In genomic region chr17:61846976-61847375, GRCh38 we compare ENCODE assay signal across 39 cellular contexts. TPM values are rescaled to one million over a fixed set of nuclear protein-coding genes. Genes with fewer than 3 reads are reported as not detected.
"Had no signal": no experiment of that assay in that cellular context is flagged by ENCODE, and none has a peak within 500 bp of the region (broad histone marks: within the 10 kb centered on the region; RNA-seq: fewer than 3 reads in every experiment).

No MANE protein-coding gene starts in this region.

- H3K27ac Mint-ChIP-seq: activated naive CD4-positive, alpha-beta T cell treated with anti-CD3 and anti-CD28 coated beads for 36 hours; activated naive CD4-positive, alpha-beta T cell treated with anti-CD3 and anti-CD28 coated beads, Interleukin-2, amount 10 ng/mL, durations not matched to agents 7 days and 5 days; activated naive CD4-positive, alpha-beta T cell treated with anti-CD3 and anti-CD28 coated beads, Interleukin-2, amount 50 U/mL, for 24 hours; activated naive CD4-positive, alpha-beta T cell treated with anti-CD3 and anti-CD28 coated beads, Interleukin-2, amount 50 U/mL, for 72 hours; activated naive CD8-positive, alpha-beta T cell; activated naive CD8-positive, alpha-beta T cell treated with anti-CD3 and anti-CD28 coated beads for 36 hours; activated naive CD8-positive, alpha-beta T cell treated with anti-CD3 and anti-CD28 coated beads, Interleukin-2, amount 10 ng/mL, durations not matched to agents 7 days and 5 days; activated naive CD8-positive, alpha-beta T cell treated with anti-CD3 and anti-CD28 coated beads, Interleukin-2, amount 50 U/mL, for 24 hours; activated T-cell treated with anti-CD3 and anti-CD28 coated beads, Interleukin-2, amount 50 U/mL, for 24 hours; activated T-cell treated with anti-CD3 and anti-CD28 coated beads, Interleukin-2, amount 50 U/mL, for 72 hours; activated T-helper 1 cell treated with anti-CD3 and anti-CD28 coated beads, Interleukin-12 subunit alpha, Interleukin-12 subunit beta, Interleukin-2, Interleukin-4 antibody, amounts not matched to agents 30 ng/mL and 10 ng/mL and 1 ng/mL, durations not matched to agents 14 hours and 24 hours and 36 hours; activated T-helper 17 cell treated with anti-CD3 and anti-CD28 coated beads, Interleukin-2, amount 50 U/mL, for 72 hours; activated T-helper 2 cell treated with anti-CD3 and anti-CD28 coated beads, Interferon-gamma antibody, Interleukin-2, Interleukin-4, amounts not matched to agents 10 μg/mL and 5 μg/mL and 100 μg/mL, durations not matched to agents 14 hours and 24 hours and 36 hours; brain had no signal

- ATAC-seq: activated naive CD4-positive, alpha-beta T cell treated with anti-CD3 and anti-CD28 coated beads, Interleukin-2, amount 50 U/mL, for 72 hours; activated naive CD8-positive, alpha-beta T cell treated with anti-CD3 and anti-CD28 coated beads, Interleukin-2, amount 50 U/mL, for 24 hours; activated T-cell treated with anti-CD3 and anti-CD28 coated beads, Interleukin-2, amount 50 U/mL, for 4 hours; activated T-cell treated with anti-CD3 and anti-CD28 coated beads, Interleukin-2, amount 50 U/mL, for 72 hours; activated T-helper 17 cell treated with anti-CD3 and anti-CD28 coated beads, Interleukin-2, amount 50 U/mL, for 72 hours; body of pancreas had no signal

- FAIRE-seq: astrocyte, bronchial epithelial cell had no signal

- H3K9me3 Mint-ChIP-seq: activated naive CD4-positive, alpha-beta T cell treated with anti-CD3 and anti-CD28 coated beads for 36 hours; activated naive CD4-positive, alpha-beta T cell treated with anti-CD3 and anti-CD28 coated beads, Interleukin-2, amount 10 ng/mL, durations not matched to agents 7 days and 5 days; activated naive CD4-positive, alpha-beta T cell treated with anti-CD3 and anti-CD28 coated beads, Interleukin-2, amount 50 U/mL, for 24 hours; activated naive CD4-positive, alpha-beta T cell treated with anti-CD3 and anti-CD28 coated beads, Interleukin-2, amount 50 U/mL, for 72 hours; activated naive CD8-positive, alpha-beta T cell treated with anti-CD3 and anti-CD28 coated beads for 36 hours; activated naive CD8-positive, alpha-beta T cell treated with anti-CD3 and anti-CD28 coated beads, Interleukin-2, amount 10 ng/mL, durations not matched to agents 7 days and 5 days; activated naive CD8-positive, alpha-beta T cell treated with anti-CD3 and anti-CD28 coated beads, Interleukin-2, amount 50 U/mL, for 24 hours; activated T-cell treated with anti-CD3 and anti-CD28 coated beads, Interleukin-2, amount 50 U/mL, for 24 hours; activated T-cell treated with anti-CD3 and anti-CD28 coated beads, Interleukin-2, amount 50 U/mL, for 4 hours; activated T-cell treated with anti-CD3 and anti-CD28 coated beads, Interleukin-2, amount 50 U/mL, for 72 hours; activated T-helper 1 cell treated with anti-CD3 and anti-CD28 coated beads, Interleukin-12 subunit alpha, Interleukin-12 subunit beta, Interleukin-2, Interleukin-4 antibody, amounts not matched to agents 30 ng/mL and 10 ng/mL and 1 ng/mL, durations not matched to agents 14 hours and 24 hours and 36 hours; activated T-helper 17 cell treated with anti-CD3 and anti-CD28 coated beads, Interleukin-2, amount 50 U/mL, for 72 hours; activated T-helper 2 cell treated with anti-CD3 and anti-CD28 coated beads, Interferon-gamma antibody, Interleukin-2, Interleukin-4, amounts not matched to agents 10 μg/mL and 5 μg/mL and 100 μg/mL, durations not matched to agents 14 hours and 24 hours and 36 hours; brain; central memory CD8-positive, alpha-beta T cell had no signal

- H3K4me3 ChIP-seq: adrenal gland, ascending aorta, body of pancreas, breast epithelium, cardiac muscle cell had no signal

- H3K4me1 ChIP-seq: adrenal gland, ascending aorta, body of pancreas, breast epithelium had no signal

- H3K27ac ChIP-seq: adrenal gland, ascending aorta, body of pancreas, brain microvascular endothelial cell, breast epithelium, cardiac muscle cell had no signal

- DNase-seq: activated effector memory CD4-positive, alpha-beta T cell treated with anti-CD3 and anti-CD28 coated beads, Interleukin-2, amount 50 U/mL, for 16 hours; activated effector memory CD4-positive, alpha-beta T cell treated with Interleukin-2 at 50 U/mL for 16 hours; activated gamma-delta T cell; activated gamma-delta T cell treated with Interleukin-2 at 50 U/mL for 16 hours; activated naive CD4-positive, alpha-beta T cell; activated naive CD4-positive, alpha-beta T cell treated with anti-CD3 and anti-CD28 coated beads for 36 hours; activated naive CD4-positive, alpha-beta T cell treated with anti-CD3 and anti-CD28 coated beads, Interleukin-2, amount 10 ng/mL, durations not matched to agents 7 days and 5 days; activated naive CD4-positive, alpha-beta T cell treated with anti-CD3 and anti-CD28 coated beads, Interleukin-2, amount 50 U/mL, for 16 hours; activated naive CD4-positive, alpha-beta T cell treated with Interleukin-2 at 50 U/mL for 16 hours; activated naive CD8-positive, alpha-beta T cell treated with anti-CD3 and anti-CD28 coated beads for 36 hours; activated naive CD8-positive, alpha-beta T cell treated with anti-CD3 and anti-CD28 coated beads, Interleukin-2, amount 10 ng/mL, durations not matched to agents 7 days and 5 days; activated naive CD8-positive, alpha-beta T cell treated with anti-CD3 and anti-CD28 coated beads, Interleukin-2, amount 50 U/mL, for 24 hours; activated T-cell treated with anti-CD3 and anti-CD28 coated beads, Interleukin-2, amount 50 U/mL, for 24 hours; activated T-cell treated with anti-CD3 and anti-CD28 coated beads, Interleukin-2, amount 50 U/mL, for 4 hours; activated T-cell treated with anti-CD3 and anti-CD28 coated beads, Interleukin-2, amount 50 U/mL, for 48 hours; activated T-cell treated with anti-CD3 and anti-CD28 coated beads, Interleukin-2, amount 50 U/mL, for 72 hours; adrenal gland; amniotic stem cell; amygdala; anterior cingulate cortex; aorta; body of pancreas; brain microvascular endothelial cell; caudate nucleus; central memory CD4-positive, alpha-beta T cell; cerebellar nuclear complex had no signal

- H3K4me3 Mint-ChIP-seq: activated naive CD4-positive, alpha-beta T cell treated with anti-CD3 and anti-CD28 coated beads for 36 hours; activated naive CD4-positive, alpha-beta T cell treated with anti-CD3 and anti-CD28 coated beads, Interleukin-2, amount 10 ng/mL, durations not matched to agents 7 days and 5 days; activated naive CD4-positive, alpha-beta T cell treated with anti-CD3 and anti-CD28 coated beads, Interleukin-2, amount 50 U/mL, for 24 hours; activated naive CD8-positive, alpha-beta T cell; activated naive CD8-positive, alpha-beta T cell treated with anti-CD3 and anti-CD28 coated beads for 36 hours; activated naive CD8-positive, alpha-beta T cell treated with anti-CD3 and anti-CD28 coated beads, Interleukin-2, amount 10 ng/mL, durations not matched to agents 7 days and 5 days; activated naive CD8-positive, alpha-beta T cell treated with anti-CD3 and anti-CD28 coated beads, Interleukin-2, amount 50 U/mL, for 24 hours; activated T-cell treated with anti-CD3 and anti-CD28 coated beads, Interleukin-2, amount 50 U/mL, for 24 hours; activated T-cell treated with anti-CD3 and anti-CD28 coated beads, Interleukin-2, amount 50 U/mL, for 4 hours; activated T-cell treated with anti-CD3 and anti-CD28 coated beads, Interleukin-2, amount 50 U/mL, for 72 hours; activated T-helper 1 cell treated with anti-CD3 and anti-CD28 coated beads, Interleukin-12 subunit alpha, Interleukin-12 subunit beta, Interleukin-2, Interleukin-4 antibody, amounts not matched to agents 30 ng/mL and 10 ng/mL and 1 ng/mL, durations not matched to agents 14 hours and 24 hours and 36 hours; activated T-helper 17 cell treated with anti-CD3 and anti-CD28 coated beads, Interleukin-2, amount 50 U/mL, for 72 hours; brain; central memory CD8-positive, alpha-beta T cell had no signal

- H3K36me3 ChIP-seq: adrenal gland, ascending aorta, brain microvascular endothelial cell, breast epithelium, cardiac muscle cell had no signal

- H3K9me3 ChIP-seq: adrenal gland, ascending aorta, body of pancreas, breast epithelium had no signal

- H3K4me1 Mint-ChIP-seq: activated naive CD4-positive, alpha-beta T cell treated with anti-CD3 and anti-CD28 coated beads, Interleukin-2, amount 10 ng/mL, durations not matched to agents 7 days and 5 days; activated naive CD4-positive, alpha-beta T cell treated with anti-CD3 and anti-CD28 coated beads, Interleukin-2, amount 50 U/mL, for 24 hours; activated naive CD8-positive, alpha-beta T cell treated with anti-CD3 and anti-CD28 coated beads for 36 hours; activated naive CD8-positive, alpha-beta T cell treated with anti-CD3 and anti-CD28 coated beads, Interleukin-2, amount 10 ng/mL, durations not matched to agents 7 days and 5 days; activated naive CD8-positive, alpha-beta T cell treated with anti-CD3 and anti-CD28 coated beads, Interleukin-2, amount 50 U/mL, for 24 hours; activated T-helper 17 cell treated with anti-CD3 and anti-CD28 coated beads, Interleukin-2, amount 50 U/mL, for 72 hours; brain; central memory CD8-positive, alpha-beta T cell had no signal

- H3K27me3 ChIP-seq: adrenal gland, ascending aorta, body of pancreas, brain microvascular endothelial cell, breast epithelium, cardiac muscle cell had no signal

- H3K27me3 Mint-ChIP-seq: activated naive CD4-positive, alpha-beta T cell treated with anti-CD3 and anti-CD28 coated beads, Interleukin-2, amount 10 ng/mL, durations not matched to agents 7 days and 5 days; activated naive CD4-positive, alpha-beta T cell treated with anti-CD3 and anti-CD28 coated beads, Interleukin-2, amount 50 U/mL, for 24 hours; activated naive CD8-positive, alpha-beta T cell; activated naive CD8-positive, alpha-beta T cell treated with anti-CD3 and anti-CD28 coated beads for 36 hours; activated naive CD8-positive, alpha-beta T cell treated with anti-CD3 and anti-CD28 coated beads, Interleukin-2, amount 10 ng/mL, durations not matched to agents 7 days and 5 days; activated naive CD8-positive, alpha-beta T cell treated with anti-CD3 and anti-CD28 coated beads, Interleukin-2, amount 50 U/mL, for 24 hours; activated T-cell treated with anti-CD3 and anti-CD28 coated beads, Interleukin-2, amount 50 U/mL, for 24 hours; activated T-helper 17 cell treated with anti-CD3 and anti-CD28 coated beads, Interleukin-2, amount 50 U/mL, for 72 hours; brain; central memory CD8-positive, alpha-beta T cell had no signal

RNA-seq across cellular contexts. Expression of gene BRIP1, which starts 16.4 kb away (rescaled TPM):
- total RNA-seq: ascending aorta had no signal
